8 cellular contexts compared by ENCODE assay signal in genomic region chr17:44828919-44829557, GRCh38. TPM values are rescaled to one million over a fixed set of nuclear protein-coding genes. Genes with fewer than 3 reads are reported as not detected.
A peak's percentile ranks its signal among the peaks of the same experiment; 100 is the strongest.
DNase-seq lines count a peak whose midpoint lies in the region; ATAC-seq, FAIRE-seq and TF ChIP-seq lines count a peak whose summit lies in the region.

No MANE protein-coding gene starts in this region.

- ATAC-seq in K562 (no peak; the same call in 1 of the 3 replicates), lower lobe of right lung (no peak), upper lobe of right lung (no peak), GM18907 (IDR thresholded peaks at IDR 0.05; ENCODE audit: unreplicated experiment) (no peak), GM21526 (IDR thresholded peaks at IDR 0.05; ENCODE audit: low FRiP score, unreplicated experiment) (no peak)

- DNase-seq in DMS53 (lab: John Stamatoyannopoulos, UW) (peak; percentile 57), LHCN-M2 (ENCODE audit: low read depth) (peak; percentile 43), K562 (ENCODE audit: extremely low read depth in 1 of 4, low spot score in 3 of 4) (peak in 1 of 4 experiments; percentile 13), lower lobe of right lung (no peak), upper lobe of right lung (no peak), HPDE6-E6E7 (ENCODE audit: extremely low spot score) (no peak)

- no peaks in the 10 kb centered on the region for H3K79me2 ChIP-seq in K562 (ENCODE audit: control insufficient read depth, insufficient read depth, low read length)

- WGBS in K562 (ENCODE audit: insufficient coverage, low coverage, missing lambda C conversion rate): 5% methylated on average over 24 of the region's 24 CpGs

- H3K4me3 ChIP-seq in K562 (peak overlapping the region; percentile 31), lower lobe of right lung (peak overlapping the region; percentile 55), upper lobe of right lung (peak overlapping the region; percentile 49)

- H3K9me3 ChIP-seq in K562 (replicated peaks; ENCODE audit: control insufficient read depth, insufficient read depth, low read depth, low read length) (no peaks in the 10 kb centered on the region), lower lobe of right lung (no peaks in the 10 kb centered on the region), upper lobe of right lung (no peaks in the 10 kb centered on the region)

- H3K36me3 ChIP-seq in K562 (ENCODE audit: control insufficient read depth, insufficient read depth, low read length): no peaks in the 10 kb centered on the region
- no peaks in the 10 kb centered on the region for H3K36me3 ChIP-seq in lower lobe of right lung
- H3K36me3 ChIP-seq in upper lobe of right lung: no peaks in the 10 kb centered on the region

- H3K9ac ChIP-seq in K562 (ENCODE audit: insufficient read depth in 1 of 2, low read depth in 2 of 2, low read length in 2 of 2): peak overlapping the region in 1 of 2 experiments; percentile 81; a peak in 2 of 4 replicates

- no TSS peak for BruUV-seq in K562 (replicated peaks; lab: Mats Ljungman, UMichigan)

- H3K27ac ChIP-seq in K562 (ENCODE audit: extremely low read depth, low read depth, low read length): no peak overlapping the region
- H3K27ac ChIP-seq in lower lobe of right lung: peak overlapping the region; percentile 51
- H3K27ac ChIP-seq in upper lobe of right lung: peak overlapping the region; percentile 71

- H3K4me2 ChIP-seq in K562 (ENCODE audit: insufficient read depth, low read length): peak overlapping the region; percentile 25; the same call in 1 of the 2 replicates

- in situ Hi-C loops in K562 (cut with MboI): no loop called here

- TF ChIP-seq CTCF in K562 (IDR thresholded peaks at IDR 0.05 in 2 of 3, conservative IDR thresholded peaks at IDR 0.05 in 1 of 3; ENCODE audit: insufficient read depth in 2 of 3, low read depth in 1 of 3, low read length in 3 of 3): no peak
- TF ChIP-seq CTCF in lower lobe of right lung (IDR thresholded peaks at IDR 0.05): no peak
- no peak for TF ChIP-seq CTCF in upper lobe of right lung (IDR thresholded peaks at IDR 0.05)

- 0 out of 2 replicates have a peak, but pooled peaks cover 4% of the 10 kb centered on the region for H4K20me1 ChIP-seq in K562 (replicated peaks; ENCODE audit: control insufficient read depth, insufficient read depth, low read length)

- no peak for TF ChIP-seq EP300 in K562 (IDR thresholded peaks at IDR 0.05; ENCODE audit: low read length)

- H2AFZ ChIP-seq in K562 (ENCODE audit: low read depth, low read length): 0 out of 2 replicates have a peak overlapping the region, but pooled peaks have one; percentile 27

- no peak for TF ChIP-seq RAD21 in K562 (CRISPR knock-in tag; conservative IDR thresholded peaks at IDR 0.05 in 1 of 2, IDR thresholded peaks at IDR 0.05 in 1 of 2)

- H3K4me1 ChIP-seq in K562 (replicated peaks in 1 of 2; ENCODE audit: control insufficient read depth in 2 of 2, insufficient read depth in 2 of 2, low read length in 2 of 2): peaks cover 0 to 15% of the 10 kb centered on the region in 2 experiments; a peak in 4 of 5 replicates
- peaks cover 13% of the 10 kb centered on the region for H3K4me1 ChIP-seq in lower lobe of right lung
- H3K4me1 ChIP-seq in upper lobe of right lung: no peaks in the 10 kb centered on the region

- intact Hi-C loops in K562 (cut with micrococcal nuclease) (no loop called here), lower lobe of right lung (cut with DNase I) (no loop called here), upper lobe of right lung (cut with DNase I) (no loop called here)

- H3K27me3 ChIP-seq in K562 (ENCODE audit: control insufficient read depth in 2 of 2, insufficient read depth in 2 of 2, low read length in 2 of 2) (peaks cover 23 to 55% of the 10 kb centered on the region in 2 experiments), lower lobe of right lung (ENCODE audit: low read depth) (peaks cover 85% of the 10 kb centered on the region), upper lobe of right lung (peaks cover 80% of the 10 kb centered on the region)

- FAIRE-seq in K562 (lab: Jason Lieb, UNC): peak; percentile 46

- CTCF ChIA-PET in K562 (lab: Yijun Ruan, JAX; ENCODE audit: low intra/inter-chr PET ratio): no interaction called here

- no peaks in the 10 kb centered on the region for H3K9me1 ChIP-seq in K562 (ENCODE audit: control insufficient read depth, insufficient read depth, low read length)

- POLR2A ChIA-PET in K562 (lab: Yijun Ruan, JAX): no interaction called here

- no peak for TF ChIP-seq POLR2A in K562 (conservative IDR thresholded peaks at IDR 0.05)

TF ChIP-seq in K562, 482 proteins besides CTCF, POLR2A, EP300 and RAD21 (continues in another document):
- no peak for TF ChIP-seq DNMT1 (IDR thresholded peaks at IDR 0.05)
- TF ChIP-seq, protein P1, sequence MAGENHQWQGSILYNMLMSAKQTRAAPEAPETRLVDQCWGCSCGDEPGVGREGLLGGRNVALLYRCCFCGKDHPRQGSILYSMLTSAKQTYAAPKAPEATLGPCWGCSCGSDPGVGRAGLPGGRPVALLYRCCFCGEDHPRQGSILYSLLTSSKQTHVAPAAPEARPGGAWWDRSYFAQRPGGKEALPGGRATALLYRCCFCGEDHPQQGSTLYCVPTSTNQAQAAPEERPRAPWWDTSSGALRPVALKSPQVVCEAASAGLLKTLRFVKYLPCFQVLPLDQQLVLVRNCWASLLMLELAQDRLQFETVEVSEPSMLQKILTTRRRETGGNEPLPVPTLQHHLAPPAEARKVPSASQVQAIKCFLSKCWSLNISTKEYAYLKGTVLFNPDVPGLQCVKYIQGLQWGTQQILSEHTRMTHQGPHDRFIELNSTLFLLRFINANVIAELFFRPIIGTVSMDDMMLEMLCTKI (IDR thresholded peaks at IDR 0.05; ENCODE audit: partially characterized antibody): no peak
- TF ChIP-seq ZFP36 (IDR thresholded peaks at IDR 0.05; ENCODE audit: low read depth, low read length, partially characterized antibody): peak; percentile 73
- no peak for TF ChIP-seq HMG20A (CRISPR knock-in tag; conservative IDR thresholded peaks at IDR 0.05)
- peak; percentile 45; the same call in 1 of the 2 replicates for TF ChIP-seq NFIC (IDR thresholded peaks at IDR 0.05)
- no peak for TF ChIP-seq ZNF23 (CRISPR knock-in tag; IDR thresholded peaks at IDR 0.05)

RNA-seq across cellular contexts. Expression of gene GJC1, which starts 1.0 kb away (rescaled TPM):
- total RNA-seq in LHCN-M2 (2014; rRNA removed) (23.7 and 24.6 TPM in 2 replicates), K562 (2014; rRNA removed) (0.05 and 0.61 TPM in 2 replicates), K562 (2014; rRNA removed; fragmentation: Illumina TruSeq; extraction: Trizol) (0.15 and 0.19 TPM in 2 replicates), K562 (2015; rRNA removed; fragmentation: Illumina TruSeq; extraction: Trizol) (0.04 TPM in 2 replicates), K562 (2021) (0.33 and 0.58 TPM in 2 replicates), lower lobe of right lung (18.4 TPM), upper lobe of right lung (22.8 TPM)
- 18.9 TPM for polyA plus RNA-seq in LHCN-M2 (2012)
- total RNA-seq in K562 (2011; cell fraction: chromatin; rRNA removed; ENCODE audit: low replicate concordance): 1.8 and 2.2 TPM in 2 replicates
- 0.67 and 0.79 TPM in 2 replicates for total RNA-seq in K562 (2011; cell fraction: nucleolus; rRNA removed)
- 1.0 and 3.1 TPM in 2 replicates for total RNA-seq in K562 (2011; cell fraction: nucleoplasm; rRNA removed)
- polyA plus RNA-seq in K562 (2011; rRNA removed) (0.66 and 1.4 TPM in 2 replicates), K562 (2014; fragmentation: Illumina TruSeq; extraction: Trizol) (0.18 and 0.28 TPM in 2 replicates), K562 (2014; fragmentation: Nextera tagmentation; extraction: Ambion mirVana) (under 1 TPM in 1 of 2 experiments, not detected in 1; 0.17 TPM), K562 (2014; rRNA removed) (0.04 and 0.20 TPM in 2 replicates)
- 0.62 and 0.97 TPM in 2 replicates for polyA plus RNA-seq in K562 (2011; cell fraction: cytosol; rRNA removed)
- polyA plus RNA-seq in K562 (2011; cell fraction: nucleus; rRNA removed): 0.31 and 0.67 TPM in 2 replicates
- 0.10 and 0.15 TPM in 2 replicates for polyA plus RNA-seq in K562 (2012)
- polyA minus RNA-seq in K562 (2011; rRNA and poly(A)+ RNA removed): 0.54 and 2.7 TPM in 2 replicates
- 0.18 and 0.76 TPM in 2 replicates for polyA minus RNA-seq in K562 (2011; cell fraction: cytosol; rRNA and poly(A)+ RNA removed)
- 0.22 and 0.27 TPM in 2 replicates for polyA minus RNA-seq in K562 (2011; cell fraction: nucleus; rRNA and poly(A)+ RNA removed)

RNA-seq across cellular contexts. Expression of gene HIGD1B, which starts 18.6 kb away (rescaled TPM):
- total RNA-seq in LHCN-M2 (2014; rRNA removed) (not detected in 2 replicates), K562 (2014; rRNA removed) (not detected in 2 replicates), K562 (2014; rRNA removed; fragmentation: Illumina TruSeq; extraction: Trizol) (not detected in 2 replicates), K562 (2015; rRNA removed; fragmentation: Illumina TruSeq; extraction: Trizol) (not detected in 2 replicates), K562 (2021) (not detected in 2 replicates), lower lobe of right lung (22.3 TPM), upper lobe of right lung (36.4 TPM)
- not detected for polyA plus RNA-seq in LHCN-M2 (2012)
- total RNA-seq in K562 (2011; cell fraction: chromatin; rRNA removed; ENCODE audit: low replicate concordance): not detected in 2 replicates
- not detected in 2 replicates for total RNA-seq in K562 (2011; cell fraction: nucleolus; rRNA removed)
- total RNA-seq in K562 (2011; cell fraction: nucleoplasm; rRNA removed): not detected in 2 replicates
- polyA plus RNA-seq in K562 (2011; rRNA removed) (not detected in 2 replicates), K562 (2014; fragmentation: Illumina TruSeq; extraction: Trizol) (not detected in 2 replicates), K562 (2014; fragmentation: Nextera tagmentation; extraction: Ambion mirVana) (not detected), K562 (2014; rRNA removed) (not detected in 2 replicates)
- polyA plus RNA-seq in K562 (2011; cell fraction: cytosol; rRNA removed): not detected in 2 replicates
- not detected in 2 replicates for polyA plus RNA-seq in K562 (2011; cell fraction: nucleus; rRNA removed)
- 0.22 TPM in 1 of 2 replicates, not detected in the other for polyA plus RNA-seq in K562 (2012)
- not detected in 2 replicates for polyA minus RNA-seq in K562 (2011; rRNA and poly(A)+ RNA removed)
- polyA minus RNA-seq in K562 (2011; cell fraction: cytosol; rRNA and poly(A)+ RNA removed): not detected in 2 replicates
- polyA minus RNA-seq in K562 (2011; cell fraction: nucleus; rRNA and poly(A)+ RNA removed): not detected in 2 replicates

Comparison
In these comparisons a context has a peak if more than half of its experiments do, and no peak if none do; other contexts are left out.
1. DNase-seq: peak in DMS53 (single experiment) and LHCN-M2 (single experiment); none in lower lobe of right lung (single experiment), upper lobe of right lung (single experiment) and HPDE6-E6E7 (single experiment).
2. RNA of gene HIGD1B, which starts 18.6 kb away (total RNA-seq): 36.4 TPM in upper lobe of right lung (single experiment) and 22.3 TPM in lower lobe of right lung (single experiment); not detected in LHCN-M2 and not detected in K562; every median in the first group is over 10 times any median in the second.
3. Peak in every context shown above with its lines, with median percentiles within 50 percentile points of each other: H3K4me3 ChIP-seq.